31 cellular contexts compared by ENCODE assay signal in genomic region chr7:158005531-158005930, GRCh38.
"Had no signal": no experiment of that assay in that cellular context is flagged by ENCODE, and none has a peak within 500 bp of the region (broad histone marks: within the 10 kb centered on the region; RNA-seq: fewer than 3 reads in every experiment).

No MANE protein-coding gene starts in this region.

- H3K4me1 Mint-ChIP-seq: activated CD4-positive, alpha-beta T cell treated with anti-CD3 and anti-CD28 coated beads for 36 hours had no signal

- H3K36me3 Mint-ChIP-seq: activated CD4-positive, alpha-beta memory T cell treated with anti-CD3 and anti-CD28 coated beads for 36 hours had no signal

- H3K4me3 ChIP-seq: adrenal gland, body of pancreas, breast epithelium, coronary artery, SJCRH30, SK-N-MC had no signal

- H3K9me3 Mint-ChIP-seq: activated CD4-positive, alpha-beta memory T cell treated with anti-CD3 and anti-CD28 coated beads for 36 hours; activated T-cell treated with anti-CD3 and anti-CD28 coated beads, Interleukin-2, amount 50 U/mL, for 72 hours; activated T-helper 17 cell treated with anti-CD3 and anti-CD28 coated beads, Interleukin-2, amount 50 U/mL, for 72 hours; T-helper 1 cell treated with Interleukin-12 subunit alpha and Interleukin-12 subunit beta and Interleukin-4 antibody, amounts not matched to agents 30 μg/mL and 1 μg/mL, for 36 hours; T-helper 2 cell treated with Interferon-gamma antibody and Interleukin-4, amounts not matched to agents 5 μg/mL and 100 μg/mL, for 36 hours had no signal

- H3K27ac ChIP-seq: adrenal gland, body of pancreas, breast epithelium, coronary artery, SJCRH30, SK-N-MC had no signal

- H3K27ac Mint-ChIP-seq: activated CD4-positive, alpha-beta memory T cell treated with anti-CD3 and anti-CD28 coated beads for 36 hours; activated CD4-positive, alpha-beta T cell treated with anti-CD3 and anti-CD28 coated beads for 36 hours; activated T-cell treated with anti-CD3 and anti-CD28 coated beads, Interleukin-2, amount 50 U/mL, for 72 hours; activated T-helper 17 cell treated with anti-CD3 and anti-CD28 coated beads, Interleukin-2, amount 50 U/mL, for 72 hours; T-helper 1 cell treated with Interleukin-12 subunit alpha and Interleukin-12 subunit beta and Interleukin-4 antibody, amounts not matched to agents 30 μg/mL and 1 μg/mL, for 36 hours; T-helper 2 cell treated with Interferon-gamma antibody and Interleukin-4, amounts not matched to agents 5 μg/mL and 100 μg/mL, for 36 hours had no signal

- H3K36me3 ChIP-seq: adrenal gland, breast epithelium, SJCRH30 had no signal

- H3K27me3 ChIP-seq: adrenal gland, body of pancreas, breast epithelium had no signal

- DNase-seq: activated CD4-positive, alpha-beta memory T cell treated with anti-CD3 and anti-CD28 coated beads for 36 hours; activated CD4-positive, alpha-beta T cell treated with anti-CD3 and anti-CD28 coated beads for 36 hours; activated CD4-positive, alpha-beta T cell treated with anti-CD3 and anti-CD28 coated beads, Interleukin-2, amount 50 U/mL, for 1 hour; activated effector memory CD4-positive, alpha-beta T cell treated with anti-CD3 and anti-CD28 coated beads, Interleukin-2, amount 50 U/mL, for 16 hours; activated naive CD4-positive, alpha-beta T cell; activated naive CD4-positive, alpha-beta T cell treated with anti-CD3 and anti-CD28 coated beads, Interleukin-2, amount 50 U/mL, for 16 hours; activated T-cell treated with anti-CD3 and anti-CD28 coated beads, Interleukin-2, amount 50 U/mL, for 1 hour; activated T-cell treated with anti-CD3 and anti-CD28 coated beads, Interleukin-2, amount 50 U/mL, for 72 hours; adrenal gland; body of pancreas; Kasumi-1; NCI-H1092 treated with DMSO at 0.1 percent for 48 hours; NCI-H1417; NCI-H146; NCI-H187; NCI-H2029 treated with DMSO at 0.1 percent for 48 hours; NCI-H2107; NCI-H2171; NCI-H510A; NCI-H526; NCI-H748 treated with DMSO at 0.1 percent for 48 hours; OCI-M1; SHP77; SJCRH30 had no signal

- H3K9me3 ChIP-seq: adrenal gland, body of pancreas, breast epithelium, SJCRH30 had no signal

- ATAC-seq: activated CD4-positive, alpha-beta T cell treated with anti-CD3 and anti-CD28 coated beads for 36 hours; activated CD4-positive, CD25-positive, alpha-beta regulatory T cell treated with anti-CD3 and anti-CD28 coated beads, Interleukin-2, amount 50 U/mL, for 24 hours; activated T-cell treated with anti-CD3 and anti-CD28 coated beads, Interleukin-2, amount 50 U/mL, for 72 hours; activated T-helper 17 cell treated with anti-CD3 and anti-CD28 coated beads, Interleukin-2, amount 50 U/mL, for 72 hours; body of pancreas had no signal

- H3K27me3 Mint-ChIP-seq: activated T-helper 17 cell treated with anti-CD3 and anti-CD28 coated beads, Interleukin-2, amount 50 U/mL, for 72 hours had no signal

- H3K4me3 Mint-ChIP-seq: activated CD4-positive, alpha-beta memory T cell treated with anti-CD3 and anti-CD28 coated beads for 36 hours; activated CD4-positive, alpha-beta T cell treated with anti-CD3 and anti-CD28 coated beads for 36 hours; activated T-cell treated with anti-CD3 and anti-CD28 coated beads, Interleukin-2, amount 50 U/mL, for 72 hours; activated T-helper 17 cell treated with anti-CD3 and anti-CD28 coated beads, Interleukin-2, amount 50 U/mL, for 72 hours; T-helper 1 cell treated with Interleukin-12 subunit alpha and Interleukin-12 subunit beta and Interleukin-4 antibody, amounts not matched to agents 30 μg/mL and 1 μg/mL, for 36 hours; T-helper 2 cell treated with Interferon-gamma antibody and Interleukin-4, amounts not matched to agents 5 μg/mL and 100 μg/mL, for 36 hours had no signal

- H3K4me1 ChIP-seq: adrenal gland, body of pancreas, breast epithelium, SJCRH30 had no signal
